In the genomic region with DNA sequence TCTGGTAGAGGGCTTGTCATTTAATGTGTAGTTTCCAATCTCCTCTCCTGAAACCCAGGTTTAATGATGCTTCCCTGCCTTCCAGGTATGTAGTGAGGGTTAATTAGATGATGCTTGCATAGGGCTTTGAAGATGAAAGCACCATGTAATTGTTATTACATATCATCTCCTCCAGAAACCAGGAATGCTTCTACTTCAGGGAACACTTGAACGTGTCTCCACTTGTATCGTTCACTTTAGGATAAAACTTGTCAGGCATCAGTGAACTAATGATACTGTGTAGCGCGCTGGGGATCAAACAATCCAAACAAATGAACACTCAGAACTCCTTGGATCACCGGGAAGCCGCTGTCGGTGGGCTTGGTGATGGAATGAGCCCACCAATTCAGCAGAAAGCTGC, we compare ENCODE assay signal across 20 cellular contexts.
"Had no signal": no experiment of that assay in that cellular context is flagged by ENCODE, and none has a peak within 500 bp of the region (broad histone marks: within the 10 kb centered on the region; RNA-seq: fewer than 3 reads in every experiment).

No MANE protein-coding gene starts in this region.

- H3K36me3 ChIP-seq: esophagus squamous epithelium, right atrium auricular region, sigmoid colon, stomach, thoracic aorta, transverse colon had no signal

- H2AFZ ChIP-seq: hepatocyte had no signal

- H3K79me2 ChIP-seq: hepatocyte had no signal

- FAIRE-seq: colon had no signal

- H3K27me3 ChIP-seq: esophagus squamous epithelium, hepatocyte, right atrium auricular region, sigmoid colon, stomach, transverse colon had no signal

- H3K4me3 ChIP-seq: esophagus squamous epithelium, hepatocyte, mucosa of descending colon, right atrium auricular region, sigmoid colon, skin epidermis, stomach, thoracic aorta, transverse colon had no signal

- DNase-seq: effector memory CD8-positive, alpha-beta T cell; esophagus squamous epithelium; foreskin fibroblast; head of caudate nucleus; left colon; mucosa of descending colon; naive thymus-derived CD8-positive, alpha-beta T cell; posterior cingulate gyrus; sigmoid colon; stimulated activated CD4-positive, alpha-beta T cell treated with anti-CD3 and anti-CD28 coated beads, Interleukin-2, amount 100 ng/mL, for 24 hours; stimulated activated naive CD4-positive, alpha-beta T cell; stomach; substantia nigra; transverse colon had no signal

- H3K9me3 ChIP-seq: esophagus squamous epithelium, mucosa of descending colon, right atrium auricular region, sigmoid colon, stomach, thoracic aorta, transverse colon had no signal

- H3K4me1 ChIP-seq: transverse colon had no signal

- H3K4me2 ChIP-seq: hepatocyte had no signal

- H3K27ac ChIP-seq: epithelial cell of prostate, esophagus squamous epithelium, hepatocyte, right atrium auricular region, sigmoid colon, stomach, thoracic aorta, transverse colon had no signal

- ATAC-seq: effector memory CD8-positive, alpha-beta T cell; left colon; mucosa of descending colon; naive thymus-derived CD8-positive, alpha-beta T cell had no signal
